10 cellular contexts compared by ENCODE assay signal in the genomic region with DNA sequence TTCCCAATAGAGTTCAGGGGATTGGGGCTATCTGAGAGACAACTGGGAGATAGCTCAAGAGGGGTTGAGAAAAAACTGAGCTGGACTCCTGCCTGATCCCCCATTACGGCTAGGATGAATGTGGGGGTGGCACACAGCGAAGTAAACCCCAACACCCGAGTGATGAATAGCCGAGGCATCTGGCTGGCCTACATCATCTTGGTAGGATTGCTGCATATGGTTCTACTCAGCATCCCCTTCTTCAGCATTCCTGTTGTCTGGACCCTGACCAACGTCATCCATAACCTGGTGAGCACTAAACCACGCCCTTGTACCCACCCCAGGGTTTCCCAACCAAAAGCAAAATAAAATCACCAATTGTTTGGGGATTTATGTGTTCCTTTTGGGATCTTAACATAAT. TPM values are rescaled to one million over a fixed set of nuclear protein-coding genes. Genes with fewer than 3 reads are reported as not detected.
A peak's percentile ranks its signal among the peaks of the same experiment; 100 is the strongest.
DNase-seq lines count a peak whose midpoint lies in the region; ATAC-seq and TF ChIP-seq lines count a peak whose summit lies in the region.
"Had no signal": no experiment of that assay in that cellular context is flagged by ENCODE, and none has a peak within 500 bp of the region (broad histone marks: within the 10 kb centered on the region; RNA-seq: fewer than 3 reads in every experiment).

No MANE protein-coding gene starts in this region.

- peaks cover 19 to 65% (median 35%) of the 10 kb centered on the region in 11 experiments; a peak in 21 of 22 replicates for H4K20me1 ChIP-seq in BLaER1 treated with 17β-estradiol and CSF1 and Interleukin-3, amounts not matched to agents 10 nM and 100 nM
- peaks cover 20% of the 10 kb centered on the region; the same call in 1 of the 2 replicates for H4K20me1 ChIP-seq in IMR-90 (ENCODE audit: insufficient read depth, low read length)

- peaks cover 5% of the 10 kb centered on the region for H3K9me1 ChIP-seq in IMR-90 (ENCODE audit: insufficient read depth, low read length)

- no peak overlapping the region for H3K18ac ChIP-seq in IMR-90 (ENCODE audit: low read depth, low read length)

- H2AK5ac ChIP-seq in IMR-90 (ENCODE audit: low read depth, low read length) = peak overlapping the region; percentile 79

- no peak overlapping the region for H2AFZ ChIP-seq in IMR-90 (replicated peaks; ENCODE audit: low read length, poor library complexity)

- no peak for TF ChIP-seq CTCF in IMR-90 (conservative IDR thresholded peaks at IDR 0.05; ENCODE audit: low read depth, low read length)
- TF ChIP-seq CTCF in coronary artery (IDR thresholded peaks at IDR 0.05) = no peak
- TF ChIP-seq CTCF in neutrophil (IDR thresholded peaks at IDR 0.05) = no peak

- H3K4ac ChIP-seq in IMR-90 (ENCODE audit: low read depth, low read length) = peak overlapping the region; percentile 89

- intact Hi-C loops in IMR-90 (cut with micrococcal nuclease) = loop anchor here (5.0 to 10.0 kb wide), 4 partner anchors 77 to 288 kb away; a partner anchor contains a TSS

- H2AK9ac ChIP-seq in IMR-90 (replicated peaks; ENCODE audit: low read depth, low read length, poor library complexity) = peak overlapping the region; percentile 73

- dilution Hi-C loops in IMR-90 (cut with HindIII; ENCODE audit: low sequenced_read_pairs, unreplicated experiment) = no loop called here

- H2BK5ac ChIP-seq in IMR-90 (ENCODE audit: low read depth, low read length, poor library complexity, severe bottlenecking) = no peak overlapping the region

- no peak overlapping the region for H4K91ac ChIP-seq in IMR-90 (ENCODE audit: insufficient read depth, low read depth, low read length)

- H3K4me3 ChIP-seq in BLaER1 treated with 17β-estradiol and CSF1 and Interleukin-3, amounts not matched to agents 10 nM and 100 nM = peak overlapping the region; percentile 80 to 97 (median 86)
- H3K4me3 ChIP-seq in IMR-90 (ENCODE audit: insufficient read depth, low read depth, low read length) = no peak overlapping the region
- H3K4me3 ChIP-seq in coronary artery = peak overlapping the region; percentile 87
- peak overlapping the region; percentile 78 to 86 for H3K4me3 ChIP-seq in neutrophil (ENCODE audit: low read depth in 1 of 2, low read length in 1 of 2)

- peak overlapping the region; percentile 80 to 97 (median 92) for H3K4me2 ChIP-seq in BLaER1 treated with 17β-estradiol and CSF1 and Interleukin-3, amounts not matched to agents 10 nM and 100 nM
- peak overlapping the region; percentile 94 for H3K4me2 ChIP-seq in IMR-90 (ENCODE audit: low read depth, low read length)

- peaks cover 21 to 39% of the 10 kb centered on the region in 2 experiments for H3K79me1 ChIP-seq in IMR-90 (ENCODE audit: low read depth in 1 of 2, low read length in 2 of 2)

- no peak overlapping the region for H2BK20ac ChIP-seq in IMR-90 (ENCODE audit: low read depth, low read length)

- peak overlapping the region; percentile 72 to 93 (median 82) for H3K9ac ChIP-seq in BLaER1 treated with 17β-estradiol and CSF1 and Interleukin-3, amounts not matched to agents 10 nM and 100 nM
- no peak overlapping the region for H3K9ac ChIP-seq in IMR-90 (ENCODE audit: low read depth, low read length)

- peak overlapping the region; percentile 78; the same call in 1 of the 2 replicates for H3K23ac ChIP-seq in IMR-90 (ENCODE audit: low read depth, low read length)

- no peaks in the 10 kb centered on the region for H3K9me3 ChIP-seq in BLaER1 treated with 17β-estradiol and CSF1 and Interleukin-3, amounts not matched to agents 10 nM and 100 nM (replicated peaks in 1 of 11)
- H3K9me3 ChIP-seq in IMR-90 (ENCODE audit: control insufficient read depth, insufficient read depth, low read length) = no peaks in the 10 kb centered on the region
- no peaks in the 10 kb centered on the region for H3K9me3 ChIP-seq in neutrophil

- peak overlapping the region; percentile 96; the same call in 1 of the 2 replicates for H3K14ac ChIP-seq in IMR-90 (replicated peaks; ENCODE audit: low read depth, low read length)

- TF ChIP-seq POLR2A in IMR-90 (IDR thresholded peaks at IDR 0.05; ENCODE audit: low read depth, low read length) = no peak

- peaks cover 67 to 74% (median 72%) of the 10 kb centered on the region in 11 experiments for H3K36me3 ChIP-seq in BLaER1 treated with 17β-estradiol and CSF1 and Interleukin-3, amounts not matched to agents 10 nM and 100 nM
- peaks cover 26% of the 10 kb centered on the region for H3K36me3 ChIP-seq in IMR-90 (ENCODE audit: control insufficient read depth, insufficient read depth, low read length)
- peaks cover 46% of the 10 kb centered on the region for H3K36me3 ChIP-seq in neutrophil

- peak overlapping the region in 5 of 11 experiments; percentile 59 to 82 (median 64); a peak in 3 of 22 replicates for H3K27ac ChIP-seq in BLaER1 treated with 17β-estradiol and CSF1 and Interleukin-3, amounts not matched to agents 10 nM and 100 nM
- H3K27ac ChIP-seq in IMR-90 (ENCODE audit: insufficient read depth, low read length) = no peak overlapping the region
- no peak overlapping the region for H3K27ac ChIP-seq in coronary artery
- peak overlapping the region; percentile 85 for H3K27ac ChIP-seq in neutrophil

- peaks cover 26 to 45% (median 38%) of the 10 kb centered on the region in 10 experiments for H3K4me1 ChIP-seq in BLaER1 treated with 17β-estradiol and CSF1 and Interleukin-3, amounts not matched to agents 10 nM and 100 nM
- peaks cover 7% of the 10 kb centered on the region for H3K4me1 ChIP-seq in IMR-90 (ENCODE audit: control insufficient read depth, insufficient read depth, low read length)
- peaks cover 23 to 28% of the 10 kb centered on the region in 2 experiments for H3K4me1 ChIP-seq in neutrophil (ENCODE audit: control insufficient read depth in 1 of 2, insufficient read depth in 1 of 2, low read depth in 1 of 2, low read length in 1 of 2)

- no peaks in the 10 kb centered on the region for H3K27me3 ChIP-seq in BLaER1 treated with 17β-estradiol and CSF1 and Interleukin-3, amounts not matched to agents 10 nM and 100 nM
- H3K27me3 ChIP-seq in IMR-90 (ENCODE audit: control insufficient read depth, insufficient read depth, low read length) (no peaks in the 10 kb centered on the region), neutrophil (no peaks in the 10 kb centered on the region)

- 40% methylated on average over 3 of the region's 6 CpGs; no CpG with 5 or more reads in 1 of the 2 experiments for WGBS in IMR-90 (ENCODE audit: extremely low coverage in 2 of 2, insufficient read length in 1 of 2), 2 experiments

- no peak overlapping the region for H4K5ac ChIP-seq in IMR-90 (ENCODE audit: low read depth, low read length)

- no peak for TF ChIP-seq RAD21 in IMR-90 (IDR thresholded peaks at IDR 0.05; ENCODE audit: low read length)

- H4K8ac ChIP-seq in IMR-90 (ENCODE audit: low read depth in 2 of 2, low read length in 2 of 2) = peak overlapping the region; percentile 87 to 93; a peak in 3 of 4 replicates

- ATAC-seq in IMR-90 (ENCODE audit: low read depth) = no peak
- ATAC-seq in HG03159 (IDR thresholded peaks at IDR 0.05; ENCODE audit: unreplicated experiment) = no peak

- CTCF ChIA-PET in IMR-90 (lab: Yijun Ruan, JAX) = no interaction called here

- 0 out of 2 replicates have a peak overlapping the region, but pooled peaks have one; percentile 16 for H3K56ac ChIP-seq in IMR-90 (ENCODE audit: extremely low read depth, insufficient read depth, low read length)

- in situ Hi-C loops in IMR-90 (cut with MboI; ENCODE audit: low sequenced_read_pairs) = loop anchor here (10.0 kb wide), 1 partner anchor 126 kb away; no protein-coding TSS in a partner anchor

- POLR2A ChIA-PET in IMR-90 (lab: Charles Lee; ENCODE audit: unreplicated experiment) = interaction anchor here (0.6 kb wide), 1 partner anchor 219 kb away, joined by 3 read pairs; no protein-coding TSS in a partner anchor

- DNase-seq in IMR-90 = peak; percentile 38
- no peak for DNase-seq in coronary artery (ENCODE audit: low spot score)
- no peak for DNase-seq in midbrain (lab: John Stamatoyannopoulos, UW)
- DNase-seq in SHP77 treated with DMSO at 0.1 percent for 48 hours (lab: John Stamatoyannopoulos, UW) = no peak
- DNase-seq in SIG-M5 (lab: John Stamatoyannopoulos, UW) = no peak
- DNase-seq: NCI-H2081 treated with DMSO at 0.1 percent for 48 hours had no signal

- BruUV-seq in IMR-90 (replicated peaks; lab: Mats Ljungman, UMichigan) = no TSS peak

- no peak overlapping the region for H2BK120ac ChIP-seq in IMR-90 (ENCODE audit: low read depth, low read length)

- H2BK15ac ChIP-seq in IMR-90 (ENCODE audit: low read depth, low read length) = peak overlapping the region; percentile 2; the same call in 1 of the 3 replicates

TF ChIP-seq in IMR-90, 13 proteins besides CTCF, POLR2A, EP300 and RAD21 (continues in another document):
- no peak for TF ChIP-seq SMC3 (IDR thresholded peaks at IDR 0.05; ENCODE audit: low read depth, low read length)
- no peak for TF ChIP-seq MAZ (IDR thresholded peaks at IDR 0.05; ENCODE audit: borderline replicate concordance, low read depth, low read length)
- TF ChIP-seq BHLHE40 (IDR thresholded peaks at IDR 0.05; ENCODE audit: low read depth, low read length) = no peak
- no peak for TF ChIP-seq CEBPB (IDR thresholded peaks at IDR 0.05; ENCODE audit: low read depth, low read length)
- TF ChIP-seq, protein P1, sequence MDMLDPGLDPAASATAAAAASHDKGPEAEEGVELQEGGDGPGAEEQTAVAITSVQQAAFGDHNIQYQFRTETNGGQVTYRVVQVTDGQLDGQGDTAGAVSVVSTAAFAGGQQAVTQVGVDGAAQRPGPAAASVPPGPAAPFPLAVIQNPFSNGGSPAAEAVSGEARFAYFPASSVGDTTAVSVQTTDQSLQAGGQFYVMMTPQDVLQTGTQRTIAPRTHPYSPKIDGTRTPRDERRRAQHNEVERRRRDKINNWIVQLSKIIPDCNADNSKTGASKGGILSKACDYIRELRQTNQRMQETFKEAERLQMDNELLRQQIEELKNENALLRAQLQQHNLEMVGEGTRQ (IDR thresholded peaks at IDR 0.05; ENCODE audit: low read depth, low read length) = no peak
- no peak for TF ChIP-seq NFE2L2 (IDR thresholded peaks at IDR 0.05; ENCODE audit: low read depth, low read length)

RNA-seq across cellular contexts. Expression of a gene that starts 1.0 kb away (rescaled TPM):
- total RNA-seq in IMR-90 (2012; rRNA removed) = 20.4 and 23.3 TPM in 2 replicates
- 38.6 and 39.7 TPM in 2 replicates for polyA plus RNA-seq in IMR-90 (2012; rRNA removed)
- polyA plus RNA-seq in IMR-90 (2012; cell fraction: cytosol; rRNA removed) = 21.1 and 27.5 TPM in 2 replicates
- 7.7 and 16.1 TPM in 2 replicates for polyA plus RNA-seq in IMR-90 (2012; cell fraction: nucleus; rRNA removed; ENCODE audit: low replicate concordance)

RNA-seq across cellular contexts. Expression of a gene that starts 1.4 kb away (rescaled TPM):
- 46.8 and 132 TPM in 2 replicates for total RNA-seq in IMR-90 (2012; rRNA removed)
- polyA plus RNA-seq in IMR-90 (2012; rRNA removed) = 99.6 and 103 TPM in 2 replicates
- 11.6 and 29.4 TPM in 2 replicates for polyA plus RNA-seq in IMR-90 (2012; cell fraction: cytosol; rRNA removed)
- polyA plus RNA-seq in IMR-90 (2012; cell fraction: nucleus; rRNA removed; ENCODE audit: low replicate concordance) = 3.7 and 41.2 TPM in 2 replicates

RNA-seq across cellular contexts. Expression of a gene that starts 10.5 kb away (rescaled TPM):
- total RNA-seq in IMR-90 (2012; rRNA removed) = 56.3 and 56.9 TPM in 2 replicates
- 13.3 and 19.8 TPM in 2 replicates for polyA plus RNA-seq in IMR-90 (2012; rRNA removed)
- polyA plus RNA-seq in IMR-90 (2012; cell fraction: cytosol; rRNA removed) = 10.2 and 10.5 TPM in 2 replicates
- polyA plus RNA-seq in IMR-90 (2012; cell fraction: nucleus; rRNA removed; ENCODE audit: low replicate concordance) = 3.8 and 6.8 TPM in 2 replicates

RNA-seq across cellular contexts. Expression of a gene that starts 23.9 kb away (rescaled TPM):
- total RNA-seq in IMR-90 (2012; rRNA removed) = 8.6 and 9.9 TPM in 2 replicates
- polyA plus RNA-seq in IMR-90 (2012; rRNA removed) = 34.3 and 34.7 TPM in 2 replicates
- polyA plus RNA-seq in IMR-90 (2012; cell fraction: cytosol; rRNA removed) = 22.3 and 24.0 TPM in 2 replicates
- polyA plus RNA-seq in IMR-90 (2012; cell fraction: nucleus; rRNA removed; ENCODE audit: low replicate concordance) = 56.9 and 100 TPM in 2 replicates
- total RNA-seq: activated CD8-positive, alpha-beta memory T cell treated with anti-CD3 and anti-CD28 coated beads for 36 hours had no signal
